16 cellular contexts compared by ENCODE assay signal in genomic region chr1:156823210-156823790, GRCh38. TPM values are rescaled to one million over a fixed set of nuclear protein-coding genes. Genes with fewer than 3 reads are reported as not detected.
"Had no signal": no experiment of that assay in that cellular context is flagged by ENCODE, and none has a peak within 500 bp of the region (broad histone marks: within the 10 kb centered on the region; RNA-seq: fewer than 3 reads in every experiment).

No MANE protein-coding gene starts in this region.

- H3K4me1 ChIP-seq: gastroesophageal sphincter, lower lobe of right lung had no signal

- H3K27ac ChIP-seq: epithelial cell of prostate, gastroesophageal sphincter, hepatocyte, lower lobe of right lung, neutrophil had no signal

- ATAC-seq: gastroesophageal sphincter, lower lobe of right lung, right cardiac atrium had no signal

- DNase-seq: activated CD4-positive, alpha-beta memory T cell treated with anti-CD3 and anti-CD28 coated beads, Interleukin-2, amount 10 ng/mL, durations not matched to agents 7 days and 5 days; activated CD4-positive, alpha-beta T cell treated with anti-CD3 and anti-CD28 coated beads for 1 hour; activated CD8-positive, alpha-beta memory T cell treated with anti-CD3 and anti-CD28 coated beads, Interleukin-2, amount 50 U/mL, for 48 hours; activated naive CD4-positive, alpha-beta T cell treated with anti-CD3 and anti-CD28 coated beads, Interleukin-2, amount 10 ng/mL, durations not matched to agents 7 days and 5 days; amniotic stem cell; effector memory CD4-positive, alpha-beta T cell; lower lobe of right lung; naive B cell; right cardiac atrium; stimulated activated CD4-positive, alpha-beta T cell treated with anti-CD3 and anti-CD28 coated beads, Interleukin-2, amount 100 ng/mL, for 24 hours; stimulated activated naive CD4-positive, alpha-beta T cell treated with Interleukin-2 at 50 U/mL for 16 hours; T-helper 9 cell had no signal

- H3K36me3 ChIP-seq: gastroesophageal sphincter, lower lobe of right lung, neutrophil had no signal

- H2AFZ ChIP-seq: hepatocyte had no signal

- H3K9me3 ChIP-seq: gastroesophageal sphincter, lower lobe of right lung, neutrophil had no signal

- H3K4me2 ChIP-seq: hepatocyte had no signal

- H3K27me3 ChIP-seq: hepatocyte had no signal

- H3K4me3 ChIP-seq: gastroesophageal sphincter, hepatocyte, lower lobe of right lung had no signal

- H3K79me2 ChIP-seq: hepatocyte had no signal

RNA-seq across cellular contexts. Expression of gene INSRR, which starts 35.6 kb away (rescaled TPM):
- total RNA-seq: hepatocyte, lower lobe of right lung had no signal
- polyA plus RNA-seq: hepatocyte had no signal

RNA-seq across cellular contexts. Expression of gene NTRK1, which starts 37.4 kb away (rescaled TPM):
- polyA plus RNA-seq: hepatocyte had no signal
